In genomic region chr20:8309638-8310037, GRCh38 we compare ENCODE assay signal across 12 cellular contexts.
DNase-seq lines count a peak whose midpoint lies in the region; ATAC-seq and TF ChIP-seq lines count a peak whose summit lies in the region.
"Had no signal": no experiment of that assay in that cellular context is flagged by ENCODE, and none has a peak within 500 bp of the region (broad histone marks: within the 10 kb centered on the region; RNA-seq: fewer than 3 reads in every experiment).

No MANE protein-coding gene starts in this region.

- no peak overlapping the region for H3K27ac ChIP-seq in psoas muscle
- H3K27ac ChIP-seq: 22Rv1, WERI-Rb-1 had no signal

- H3K27me3 ChIP-seq in psoas muscle (ENCODE audit: insufficient read depth in 3 of 3, low read length in 2 of 3): no peaks in the 10 kb centered on the region

- intact Hi-C loops in psoas muscle (cut with DNase I): loop anchor here in 1 of 2 donors (5.0 to 10.0 kb wide), 2 partner anchors 177 to 405 kb away; partner anchors contain the start of gene PLCB1

- no peak for ATAC-seq in psoas muscle
- no peak for ATAC-seq in GM21381 (IDR thresholded peaks at IDR 0.05; ENCODE audit: unreplicated experiment)
- ATAC-seq: activated T-cell treated with anti-CD3 and anti-CD28 coated beads, Interleukin-2, amount 50 U/mL, for 4 hours had no signal

- 19 to 37% (median 25%) methylated on average over 5 of the region's 5 CpGs for WGBS in psoas muscle, 3 donors

- peaks cover 5% of the 10 kb centered on the region for H3K4me1 ChIP-seq in psoas muscle

- no peaks in the 10 kb centered on the region for H3K36me3 ChIP-seq in psoas muscle (ENCODE audit: insufficient read depth in 1 of 2, low read depth in 1 of 2)
- H3K36me3 ChIP-seq: WERI-Rb-1 had no signal

- TF ChIP-seq CTCF in psoas muscle (IDR thresholded peaks at IDR 0.05): no peak

- H3K4me3 ChIP-seq in psoas muscle: no peak overlapping the region

- DNase-seq in DMS 273 (lab: John Stamatoyannopoulos, UW; ENCODE audit: unreplicated experiment) (peak; percentile 68), DMS 273 treated with DMSO at 0.1 percent for 48 hours (lab: John Stamatoyannopoulos, UW) (no peak), amniotic epithelial cell (ENCODE audit: low read depth) (peak; percentile 26), hippocampal formation (lab: John Stamatoyannopoulos, UW) (peak; percentile 19 to 67), putamen (ENCODE audit: low spot score) (peak; percentile 74), NCI-H2107 (lab: John Stamatoyannopoulos, UW) (no peak), psoas muscle (no peak)
- DNase-seq: activated T-cell treated with anti-CD3 and anti-CD28 coated beads, Interleukin-2, amount 50 U/mL, for 4 hours; DND-41; WERI-Rb-1 had no signal

- no peaks in the 10 kb centered on the region for H3K9me3 ChIP-seq in psoas muscle

Comparison
In these comparisons a context has a peak if more than half of its experiments do, and no peak if none do; other contexts are left out.
1. DNase-seq: peak in DMS 273 (single experiment), amniotic epithelial cell (single experiment), hippocampal formation (2 of 2) and putamen (single experiment); none in DMS 273 treated with DMSO at 0.1 percent for 48 hours (single experiment), NCI-H2107 (single experiment) and psoas muscle (0 of 2).